ENCODE assay signal across 25 cellular contexts in the genomic region with DNA sequence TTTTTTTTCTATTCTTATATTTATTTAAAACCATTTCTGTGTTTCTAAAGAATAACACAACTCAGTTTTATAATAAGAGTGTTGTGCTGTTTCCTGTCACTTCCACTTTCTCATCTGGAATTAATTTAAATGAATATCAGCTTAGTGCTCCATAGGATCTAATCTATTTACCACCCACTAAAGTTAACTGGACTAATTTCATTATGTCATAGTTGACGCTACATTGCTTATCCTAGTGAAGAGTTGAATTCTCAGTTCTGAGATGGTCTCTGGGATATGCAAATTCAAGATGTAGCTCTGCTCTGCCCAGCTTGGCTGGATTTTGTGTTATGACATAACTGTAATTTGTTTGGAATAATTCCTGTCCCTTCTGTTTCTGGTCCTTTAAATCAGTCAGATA.
"Had no signal": no experiment of that assay in that cellular context is flagged by ENCODE, and none has a peak within 500 bp of the region (broad histone marks: within the 10 kb centered on the region; RNA-seq: fewer than 3 reads in every experiment).

No MANE protein-coding gene starts in this region.

- H3K4me1 ChIP-seq: left lung, lower lobe of right lung, right atrium auricular region, right lobe of liver, transverse colon, upper lobe of left lung, vagina had no signal

- H3K27ac ChIP-seq: left lung, lower lobe of right lung, ovary, right atrium auricular region, right lobe of liver, transverse colon, upper lobe of left lung, vagina had no signal

- H3K36me3 ChIP-seq: left lung, lower lobe of right lung, ovary, right atrium auricular region, right lobe of liver, transverse colon, upper lobe of left lung, vagina had no signal

- H3K27me3 ChIP-seq: left lung, ovary, right atrium auricular region, right lobe of liver, transverse colon, upper lobe of left lung, vagina had no signal

- H3K4me2 ChIP-seq: smooth muscle cell had no signal

- H3K4me3 ChIP-seq: left lung, lower lobe of right lung, ovary, right atrium auricular region, right lobe of liver, smooth muscle cell, transverse colon, upper lobe of left lung, vagina had no signal

- H3K9me3 ChIP-seq: left lung, lower lobe of right lung, ovary, right atrium auricular region, right lobe of liver, transverse colon, upper lobe of left lung, vagina had no signal

- DNase-seq: hypothalamus; immature natural killer cell; kidney; left colon; left lung; lower lobe of right lung; mammary epithelial cell; mesenchymal stem cell; naive thymus-derived CD4-positive, alpha-beta T cell; ovary; right lobe of liver; stimulated activated CD4-positive, alpha-beta T cell treated with anti-CD3 and anti-CD28 coated beads, Interleukin-1b, Interleukin-23, amount 100 ng/mL, for 48 hours; stimulated activated CD4-positive, alpha-beta T cell treated with anti-CD3 and anti-CD28 coated beads, Interleukin-2, amount 100 ng/mL, for 48 hours; stimulated activated CD4-positive, alpha-beta T cell treated with anti-CD3 and anti-CD28 coated beads, Interleukin-4, amount 100 ng/mL, for 4 hours; stimulated activated CD8-positive, alpha-beta memory T cell treated with anti-CD3 and anti-CD28 coated beads, Interleukin-4, amount 100 ng/mL, for 48 hours; stimulated activated naive CD4-positive, alpha-beta T cell treated with Interleukin-2 at 50 U/mL for 16 hours; stimulated activated naive CD8-positive, alpha-beta T cell treated with anti-CD3 and anti-CD28 coated beads, Interleukin-15, amount 100 ng/mL, for 72 hours; substantia nigra; transverse colon; upper lobe of left lung had no signal

- ATAC-seq: left colon; left lung; lower lobe of right lung; naive thymus-derived CD4-positive, alpha-beta T cell; natural killer cell treated with Interleukin-12 subunit alpha and Interleukin-12 subunit beta and Interleukin-15 and Interleukin-18, amount 100 ng/mL, for 72 hours; right lobe of liver; stimulated activated memory B cell treated with anti-CD40 and anti-IgM and Interleukin-4, amounts not matched to agents 10 μg/mL and 1 μg/mL and 100 μg/mL, for 72 hours; stimulated activated naive CD8-positive, alpha-beta T cell treated with anti-CD3 and anti-CD28 coated beads, Interleukin-15, amount 100 ng/mL, for 72 hours had no signal
